ENCODE assay signal across 22 cellular contexts in genomic region chr13:24209138-24209537, GRCh38.
"Had no signal": no experiment of that assay in that cellular context is flagged by ENCODE, and none has a peak within 500 bp of the region (broad histone marks: within the 10 kb centered on the region; RNA-seq: fewer than 3 reads in every experiment).

No MANE protein-coding gene starts in this region.

- H3K27ac ChIP-seq: RWPE1, SJCRH30 had no signal

- ATAC-seq: activated CD4-positive, alpha-beta T cell treated with anti-CD3 and anti-CD28 coated beads for 36 hours; activated CD8-positive, alpha-beta T cell treated with anti-CD3 and anti-CD28 coated beads, Interleukin-2, amount 10 ng/mL, durations not matched to agents 7 days and 5 days had no signal

- H3K4me2 ChIP-seq: SK-N-SH had no signal

- H3K9me3 ChIP-seq: Peyer's patch, SJCRH30, SK-N-SH had no signal

- H3K4me3 ChIP-seq: Peyer's patch, SJCRH30 had no signal

- H3K27me3 Mint-ChIP-seq: activated CD4-positive, alpha-beta T cell treated with anti-CD3 and anti-CD28 coated beads for 36 hours; activated naive CD8-positive, alpha-beta T cell treated with anti-CD3 and anti-CD28 coated beads, Interleukin-2, amount 10 ng/mL, durations not matched to agents 7 days and 5 days had no signal

- H3K27me3 ChIP-seq: Peyer's patch, SJCRH30 had no signal

- H3K4me3 Mint-ChIP-seq: activated CD4-positive, alpha-beta T cell treated with anti-CD3 and anti-CD28 coated beads for 36 hours; activated CD8-positive, alpha-beta T cell treated with anti-CD3 and anti-CD28 coated beads, Interleukin-2, amount 10 ng/mL, durations not matched to agents 7 days and 5 days; activated naive CD8-positive, alpha-beta T cell treated with anti-CD3 and anti-CD28 coated beads, Interleukin-2, amount 10 ng/mL, durations not matched to agents 7 days and 5 days had no signal

- DNase-seq: activated CD4-positive, alpha-beta T cell treated with anti-CD3 and anti-CD28 coated beads for 36 hours; activated CD4-positive, alpha-beta T cell treated with anti-CD3 and anti-CD28 coated beads, Interleukin-2, amount 50 U/mL, for 4 hours; activated CD8-positive, alpha-beta memory T cell treated with anti-CD3 and anti-CD28 coated beads, Interleukin-2, amount 50 U/mL, for 48 hours; activated CD8-positive, alpha-beta T cell treated with anti-CD3 and anti-CD28 coated beads, Interleukin-2, amount 10 ng/mL, durations not matched to agents 7 days and 5 days; activated naive CD4-positive, alpha-beta T cell treated with anti-CD3 and anti-CD28 coated beads, Interleukin-2, amount 50 U/mL, for 16 hours; activated naive CD8-positive, alpha-beta T cell treated with anti-CD3 and anti-CD28 coated beads, Interleukin-2, amount 10 ng/mL, durations not matched to agents 7 days and 5 days; activated T-cell treated with anti-CD3 and anti-CD28 coated beads, Interleukin-2, amount 50 U/mL, for 1 hour; aorta; central memory CD4-positive, alpha-beta T cell; NCI-H1105 treated with DMSO at 0.1 percent for 48 hours; NCI-H1436 treated with DMSO at 0.1 percent for 48 hours; NCI-H187; NCI-H2081; NCI-H510A treated with DMSO at 0.1 percent for 48 hours; NCI-H69; Peyer's patch; Right ventricle myocardium superior; SJCRH30; SK-N-SH; T-helper 1 cell had no signal

- H3K36me3 ChIP-seq: Peyer's patch, SJCRH30 had no signal

- H3K9ac ChIP-seq: SK-N-SH had no signal

- H3K27ac Mint-ChIP-seq: activated CD4-positive, alpha-beta T cell treated with anti-CD3 and anti-CD28 coated beads for 36 hours; activated CD8-positive, alpha-beta T cell treated with anti-CD3 and anti-CD28 coated beads, Interleukin-2, amount 10 ng/mL, durations not matched to agents 7 days and 5 days; activated naive CD8-positive, alpha-beta T cell treated with anti-CD3 and anti-CD28 coated beads, Interleukin-2, amount 10 ng/mL, durations not matched to agents 7 days and 5 days had no signal

- FAIRE-seq: bronchial epithelial cell had no signal
